In the genomic region with DNA sequence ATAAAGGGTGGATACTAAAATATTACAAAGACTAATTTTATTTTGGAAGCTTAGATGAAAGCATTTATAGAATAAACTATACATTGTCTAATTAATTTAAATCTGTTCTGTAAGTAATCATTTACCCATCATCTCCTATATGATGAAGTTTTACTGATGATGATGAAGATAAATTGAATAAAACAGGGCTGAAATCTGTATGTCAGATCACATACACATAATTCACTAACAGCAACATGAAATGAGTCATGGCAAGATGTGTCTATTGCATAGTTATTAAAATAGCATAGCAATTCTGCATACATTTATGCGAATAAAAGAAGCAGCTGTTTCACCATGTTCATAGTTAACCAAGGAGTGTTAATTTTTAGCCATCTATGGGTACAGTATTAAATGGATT, we compare ENCODE assay signal across 31 cellular contexts.
"Had no signal": no experiment of that assay in that cellular context is flagged by ENCODE, and none has a peak within 500 bp of the region (broad histone marks: within the 10 kb centered on the region; RNA-seq: fewer than 3 reads in every experiment).

No MANE protein-coding gene starts in this region.

- H3K27ac ChIP-seq: adrenal gland, body of pancreas, brain microvascular endothelial cell, breast epithelium, VCaP had no signal

- H3K4me3 ChIP-seq: adrenal gland, body of pancreas, breast epithelium had no signal

- DNase-seq: activated B cell treated with CpG ODN at 0.5 μM for 24 hours; activated CD4-positive, alpha-beta memory T cell treated with anti-CD3 and anti-CD28 coated beads for 36 hours; activated CD4-positive, alpha-beta T cell treated with anti-CD3 and anti-CD28 coated beads for 4 hours; activated CD4-positive, alpha-beta T cell treated with anti-CD3 and anti-CD28 coated beads, Interleukin-2, amount 10 ng/mL, durations not matched to agents 24 days and 14 days; activated CD4-positive, alpha-beta T cell treated with anti-CD3 and anti-CD28 coated beads, Interleukin-2, amount 50 U/mL, for 1 hour; activated CD4-positive, alpha-beta T cell treated with anti-CD3 and anti-CD28 coated beads, Interleukin-2, amount 50 U/mL, for 4 hours; activated CD4-positive, CD25-positive, alpha-beta regulatory T cell treated with anti-CD3 and anti-CD28 coated beads, Interleukin-2, amount 50 U/mL, for 72 hours; activated CD8-positive, alpha-beta memory T cell treated with anti-CD3 and anti-CD28 coated beads, Interleukin-2, amount 50 U/mL, for 4 hours; activated CD8-positive, alpha-beta T cell treated with anti-CD3 and anti-CD28 coated beads for 36 hours; activated effector memory CD4-positive, alpha-beta T cell treated with anti-CD3 and anti-CD28 coated beads, Interleukin-2, amount 50 U/mL, for 16 hours; activated gamma-delta T cell treated with Interleukin-2 at 50 U/mL for 16 hours; activated naive CD4-positive, alpha-beta T cell; activated naive CD4-positive, alpha-beta T cell treated with anti-CD3 and anti-CD28 coated beads for 36 hours; activated naive CD4-positive, alpha-beta T cell treated with anti-CD3 and anti-CD28 coated beads, Interleukin-2, amount 50 U/mL, for 16 hours; activated naive CD8-positive, alpha-beta T cell treated with anti-CD3 and anti-CD28 coated beads for 36 hours; activated T-cell treated with anti-CD3 and anti-CD28 coated beads for 4 hours; activated T-cell treated with anti-CD3 and anti-CD28 coated beads, Interleukin-2, amount 50 U/mL, for 1 hour; activated T-cell treated with anti-CD3 and anti-CD28 coated beads, Interleukin-2, amount 50 U/mL, for 4 hours; activated T-cell treated with anti-CD3 and anti-CD28 coated beads, Interleukin-2, amount 50 U/mL, for 72 hours; adrenal gland; amniotic stem cell; aorta; body of pancreas; brain microvascular endothelial cell; central memory CD4-positive, alpha-beta T cell; T-helper 2 cell; T-helper 9 cell had no signal

- ATAC-seq: activated CD8-positive, alpha-beta T cell treated with anti-CD3 and anti-CD28 coated beads for 36 hours; activated naive CD4-positive, alpha-beta T cell treated with anti-CD3 and anti-CD28 coated beads, Interleukin-2, amount 50 U/mL, for 72 hours; activated T-cell treated with anti-CD3 and anti-CD28 coated beads, Interleukin-2, amount 50 U/mL, for 4 hours; activated T-cell treated with anti-CD3 and anti-CD28 coated beads, Interleukin-2, amount 50 U/mL, for 72 hours; activated T-helper 17 cell treated with anti-CD3 and anti-CD28 coated beads, Interleukin-2, amount 50 U/mL, for 72 hours; body of pancreas had no signal

- H3K36me3 ChIP-seq: adrenal gland, brain microvascular endothelial cell, breast epithelium had no signal

- H3K27me3 ChIP-seq: adrenal gland, body of pancreas, brain microvascular endothelial cell, breast epithelium had no signal

- H3K4me1 ChIP-seq: adrenal gland, body of pancreas, breast epithelium had no signal

- H3K9me3 ChIP-seq: adrenal gland, body of pancreas, breast epithelium had no signal
